ENCODE assay signal across 8 cellular contexts in genomic region chr22:46079861-46080821, GRCh38.
DNase-seq lines count a peak whose midpoint lies in the region; ATAC-seq and TF ChIP-seq lines count a peak whose summit lies in the region.

No MANE protein-coding gene starts in this region.

- H3K36me3 ChIP-seq in thoracic aorta, result no peaks in the 10 kb centered on the region

- WGBS in adipose tissue, 3 donors, result 31 to 51% (median 36%) methylated on average over 51 to 57 of the region's 57 CpGs

- DNase-seq in DMS153 (lab: John Stamatoyannopoulos, UW), result peak; percentile 30
- DNase-seq in DMS153 treated with DMSO at 0.1 percent for 48 hours (lab: John Stamatoyannopoulos, UW; ENCODE audit: unreplicated experiment), result no peak
- peak; percentile 88 for DNase-seq in hepatic stellate cell (ENCODE audit: low spot score)
- DNase-seq in thoracic aorta (ENCODE audit: low spot score), result peak; percentile 76
- no peak for DNase-seq in NCI-H748 (lab: John Stamatoyannopoulos, UW; ENCODE audit: unreplicated experiment)
- no peak for DNase-seq in NCI-H1417 treated with DMSO at 0.1 percent for 48 hours (lab: John Stamatoyannopoulos, UW)

- no peaks in the 10 kb centered on the region for H3K27me3 ChIP-seq in thoracic aorta (replicated peaks; ENCODE audit: insufficient read depth)

- H3K27ac ChIP-seq in adipose tissue (ENCODE audit: low read depth, low read length) (peak overlapping the region; percentile 76), thoracic aorta (peak overlapping the region; percentile 96 to 98)

- peak overlapping the region; percentile 86 for H3K4me3 ChIP-seq in thoracic aorta

- no peaks in the 10 kb centered on the region for H3K9me3 ChIP-seq in thoracic aorta

- H3K4me1 ChIP-seq in thoracic aorta (ENCODE audit: control insufficient read depth in 1 of 2, low read depth in 2 of 2), result peaks cover 49 to 87% of the 10 kb centered on the region in 2 donors

- ATAC-seq in thoracic aorta (ENCODE audit: insufficient number of reproducible peaks, low FRiP score, low read depth) (peak; percentile 45), GM19351 (IDR thresholded peaks at IDR 0.05; ENCODE audit: unreplicated experiment) (no peak)

- TF ChIP-seq CTCF in thoracic aorta (IDR thresholded peaks at IDR 0.05), result no peak

Comparison
In these comparisons a context has a peak if more than half of its experiments do, and no peak if none do; other contexts are left out.
1. DNase-seq: peak in DMS153 (single experiment), hepatic stellate cell (single experiment) and thoracic aorta (single experiment); none in DMS153 treated with DMSO at 0.1 percent for 48 hours (single experiment), NCI-H748 (single experiment) and NCI-H1417 treated with DMSO at 0.1 percent for 48 hours (single experiment).